8 cellular contexts compared by ENCODE assay signal in the genomic region with DNA sequence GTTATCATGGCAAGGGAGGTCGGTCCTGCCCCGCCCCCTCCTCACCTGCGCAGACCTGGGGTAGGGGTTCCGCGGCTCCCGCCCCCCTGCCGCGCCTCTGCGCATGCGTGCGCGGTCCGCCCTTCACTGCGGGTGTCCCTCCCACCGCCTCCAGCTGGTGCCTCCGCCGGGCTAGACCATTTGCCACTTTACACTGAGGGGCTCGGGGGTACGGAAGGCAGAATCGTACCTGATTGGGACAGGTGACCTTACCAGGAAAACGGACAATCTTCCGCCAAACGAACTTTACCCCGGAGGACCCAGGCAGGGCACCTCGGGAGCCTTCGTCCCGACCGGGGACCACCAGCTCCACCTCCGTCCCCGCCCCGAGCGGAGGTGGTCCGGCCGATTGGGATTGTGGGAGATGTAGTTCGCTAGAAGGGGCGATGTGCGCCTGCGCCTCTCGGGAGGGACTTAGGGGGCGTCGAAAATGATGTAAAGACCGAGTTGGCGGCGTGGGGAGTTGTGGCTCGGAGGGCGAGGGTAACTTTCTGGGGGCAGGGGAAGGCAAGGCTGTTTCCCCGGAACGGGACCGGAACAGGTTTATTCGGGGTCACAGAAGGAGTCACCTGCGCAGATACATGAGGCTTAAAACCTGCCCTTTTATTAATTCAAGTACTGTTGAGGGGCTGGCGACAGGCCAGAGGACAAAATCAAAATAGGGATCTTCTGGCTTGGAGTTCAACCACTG. TPM values are rescaled to one million over a fixed set of nuclear protein-coding genes. Genes with fewer than 3 reads are reported as not detected.
DNase-seq lines count a peak whose midpoint lies in the region; ATAC-seq, FAIRE-seq and TF ChIP-seq lines count a peak whose summit lies in the region.

A gene with protein sequence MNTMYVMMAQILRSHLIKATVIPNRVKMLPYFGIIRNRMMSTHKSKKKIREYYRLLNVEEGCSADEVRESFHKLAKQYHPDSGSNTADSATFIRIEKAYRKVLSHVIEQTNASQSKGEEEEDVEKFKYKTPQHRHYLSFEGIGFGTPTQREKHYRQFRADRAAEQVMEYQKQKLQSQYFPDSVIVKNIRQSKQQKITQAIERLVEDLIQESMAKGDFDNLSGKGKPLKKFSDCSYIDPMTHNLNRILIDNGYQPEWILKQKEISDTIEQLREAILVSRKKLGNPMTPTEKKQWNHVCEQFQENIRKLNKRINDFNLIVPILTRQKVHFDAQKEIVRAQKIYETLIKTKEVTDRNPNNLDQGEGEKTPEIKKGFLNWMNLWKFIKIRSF (minus strand): TSS at position 344 of the 730 bp plus-strand sequence. CDS start 2,323 bp downstream, outside the sequence.

- ATAC-seq in GM19328 (IDR thresholded peaks at IDR 0.05; ENCODE audit: unreplicated experiment) (peak; percentile 96), HG03469 (IDR thresholded peaks at IDR 0.05; ENCODE audit: unreplicated experiment) (peak; percentile 88), HepG2 (peak; percentile 96)

- no peaks in the 10 kb centered on the region for H3K36me3 ChIP-seq in HepG2 (replicated peaks in 1 of 2; ENCODE audit: control insufficient read depth in 1 of 2, insufficient read depth in 2 of 2, low read length in 2 of 2)

- no peaks in the 10 kb centered on the region for H3K9me3 ChIP-seq in HepG2 (ENCODE audit: low read length)

- H3K27me3 ChIP-seq in HepG2 (ENCODE audit: control insufficient read depth in 1 of 2, insufficient read depth in 2 of 2, low read length in 2 of 2), result no peaks in the 10 kb centered on the region; a peak in 1 of 5 replicates

- FAIRE-seq in HepG2 (lab: Jason Lieb, UNC), result peak; percentile 84

- no peak for TF ChIP-seq CTCF in HepG2 (CRISPR knock-in tag; IDR thresholded peaks at IDR 0.05)

- WGBS in HepG2 (ENCODE audit: low lambda C conversion rate), result under 1% methylated on average over 24 of the region's 52 CpGs

- POLR2A ChIA-PET in HepG2 (lab: Yijun Ruan, JAX), result interaction anchor here (0.7 to 5.1 kb wide), 9 partner anchors 10 to 98 kb away, joined by 3 to 96 read pairs (median 4); a partner anchor contains a TSS

- peak within 1 kb of the TSS; percentile 78 to 89 (median 81) for H3K4me3 ChIP-seq in HepG2 (replicated peaks in 1 of 3; ENCODE audit: insufficient read depth in 1 of 3, low read depth in 2 of 3, low read length in 3 of 3)

- peak within 1 kb of the TSS; percentile 56 for H3K27ac ChIP-seq in HepG2 (ENCODE audit: extremely low read length, insufficient read depth, low read length)

- no TSS peak for BruUV-seq in HepG2 (replicated peaks; lab: Mats Ljungman, UMichigan)

- DNase-seq in C1 segment of cervical spinal cord (lab: John Stamatoyannopoulos, UW), result peak; percentile 62 to 98 (median 92)
- peak; percentile 97 for DNase-seq in NCI-H69 (lab: John Stamatoyannopoulos, UW)
- peak; percentile 91 to 94 for DNase-seq in activated CD4-positive, alpha-beta T cell treated with anti-CD3 and anti-CD28 coated beads, Interleukin-2, amount 50 U/mL, for 24 hours (ENCODE audit: low read depth in 1 of 2, low spot score in 1 of 2)
- DNase-seq in dermis blood vessel endothelial cell, result peak; percentile 96
- DNase-seq in HepG2 (ENCODE audit: low spot score), result peak; percentile 87
- DNase-seq in stimulated activated CD4-positive, alpha-beta T cell treated with anti-CD3 and anti-CD28 coated beads, Interleukin-4, amount 100 ng/mL, for 1 hour, result peak; percentile 94

- TF ChIP-seq RAD21 in HepG2 (CRISPR knock-in tag; IDR thresholded peaks at IDR 0.05), result no peak

- H3K4me1 ChIP-seq in HepG2 (ENCODE audit: insufficient read depth, low read length), result peaks cover 26% of the 10 kb centered on the region

- H2AFZ ChIP-seq in HepG2 (ENCODE audit: low read length), result peak within 1 kb of the TSS; percentile 94

- peak within 1 kb of the TSS; percentile 84 for H3K4me2 ChIP-seq in HepG2 (ENCODE audit: low read depth, low read length)

- no peak for TF ChIP-seq EP300 in HepG2 (IDR thresholded peaks at IDR 0.05; ENCODE audit: low read depth in 2 of 2, low read length in 2 of 2)
- TF ChIP-seq EP300 in HepG2 (CRISPR knock-in tag; IDR thresholded peaks at IDR 0.05; ENCODE audit: borderline replicate concordance), result no peak

- peak; percentile 35 to 83; a peak in 3 of 4 replicates for TF ChIP-seq POLR2A in HepG2 (IDR thresholded peaks at IDR 0.05; ENCODE audit: insufficient read depth in 1 of 2, low read depth in 2 of 2, low read length in 2 of 2)

- in situ Hi-C loops in HepG2 (cut with HindIII; ENCODE audit: extremely low pct_ligation_motif_present, low pct_unique_long_range_greater_than_20kb), result no loop called here

- intact Hi-C loops in HepG2 (cut with micrococcal nuclease; ENCODE audit: unreplicated experiment), result no loop called here

- peak within 1 kb of the TSS; percentile 64 for H3K9ac ChIP-seq in HepG2 (ENCODE audit: insufficient read depth, low read depth, low read length)

- no peaks in the 10 kb centered on the region for H3K79me2 ChIP-seq in HepG2 (ENCODE audit: insufficient read depth, low read length)

- CTCF ChIA-PET in HepG2 (lab: Yijun Ruan, JAX; ENCODE audit: low intra/inter-chr PET ratio, low total read pairs), result no interaction called here

- H4K20me1 ChIP-seq in HepG2 (ENCODE audit: insufficient read depth, low read length), result no peaks in the 10 kb centered on the region

TF ChIP-seq in HepG2, 621 proteins besides CTCF, POLR2A, EP300 and RAD21 (continues in another document):
- no peak for TF ChIP-seq ZSCAN20 (CRISPR knock-in tag; IDR thresholded peaks at IDR 0.05; ENCODE audit: borderline replicate concordance)
- TF ChIP-seq ZNF33A (CRISPR knock-in tag; IDR thresholded peaks at IDR 0.05; ENCODE audit: borderline replicate concordance), result no peak
- no peak for TF ChIP-seq MAF1 (CRISPR knock-in tag; IDR thresholded peaks at IDR 0.05; ENCODE audit: borderline replicate concordance)
- TF ChIP-seq SAFB2 (CRISPR knock-in tag; IDR thresholded peaks at IDR 0.05; ENCODE audit: borderline replicate concordance, low read depth), result no peak; the same call in 1 of the 2 replicates
- TF ChIP-seq ZNF101 (CRISPR knock-in tag; IDR thresholded peaks at IDR 0.05; ENCODE audit: borderline replicate concordance, low read depth), result no peak
- TF ChIP-seq FIP1L1 (IDR thresholded peaks at IDR 0.05; ENCODE audit: borderline replicate concordance, insufficient read depth, low read depth, low read length), result peak; percentile 59; the same call in 1 of the 2 replicates
- TF ChIP-seq ZNF570 (CRISPR knock-in tag; IDR thresholded peaks at IDR 0.05; ENCODE audit: borderline replicate concordance), result no peak
- TF ChIP-seq TRIM24 (CRISPR knock-in tag; IDR thresholded peaks at IDR 0.05), result no peak
- TF ChIP-seq, protein P1, sequence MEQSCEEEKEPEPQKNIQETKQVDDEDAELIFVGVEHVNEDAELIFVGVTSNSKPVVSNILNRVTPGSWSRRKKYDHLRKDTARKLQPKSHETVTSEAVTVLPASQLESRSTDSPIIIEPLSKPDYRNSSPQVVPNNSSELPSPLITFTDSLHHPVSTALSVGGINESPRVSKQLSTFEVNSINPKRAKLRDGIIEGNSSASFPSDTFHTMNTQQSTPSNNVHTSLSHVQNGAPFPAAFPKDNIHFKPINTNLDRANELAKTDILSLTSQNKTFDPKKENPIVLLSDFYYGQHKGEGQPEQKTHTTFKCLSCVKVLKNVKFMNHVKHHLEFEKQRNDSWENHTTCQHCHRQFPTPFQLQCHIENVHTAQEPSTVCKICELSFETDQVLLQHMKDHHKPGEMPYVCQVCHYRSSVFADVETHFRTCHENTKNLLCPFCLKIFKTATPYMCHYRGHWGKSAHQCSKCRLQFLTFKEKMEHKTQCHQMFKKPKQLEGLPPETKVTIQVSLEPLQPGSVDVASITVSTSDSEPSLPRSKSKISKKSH (CRISPR knock-in tag; IDR thresholded peaks at IDR 0.05; ENCODE audit: borderline replicate concordance), result peak; percentile 93
- no peak for TF ChIP-seq ZNF282 (IDR thresholded peaks at IDR 0.05; ENCODE audit: partially characterized antibody)
- peak; percentile 79; the same call in 1 of the 2 replicates for TF ChIP-seq ZMAT3 (CRISPR knock-in tag; conservative IDR thresholded peaks at IDR 0.05)
- TF ChIP-seq PAF1 (CRISPR knock-in tag; IDR thresholded peaks at IDR 0.05), result no peak
- peak; percentile 33; the same call in 1 of the 2 replicates for TF ChIP-seq MTA1 (CRISPR knock-in tag; IDR thresholded peaks at IDR 0.05; ENCODE audit: borderline replicate concordance)
- TF ChIP-seq ZNF292 (CRISPR knock-in tag; IDR thresholded peaks at IDR 0.05; ENCODE audit: borderline replicate concordance, low read depth), result no peak; the same call in 1 of the 2 replicates
- no peak for TF ChIP-seq ATRX (CRISPR knock-in tag; IDR thresholded peaks at IDR 0.05; ENCODE audit: borderline replicate concordance)

RNA-seq across cellular contexts. Expression of the gene that starts here (rescaled TPM):
- total RNA-seq in dermis blood vessel endothelial cell (1.9 and 2.6 TPM in 2 replicates), HepG2 (2016; rRNA removed; fragmentation: Illumina TruSeq; extraction: Trizol) (2.5 and 3.3 TPM in 2 replicates)
- total RNA-seq in HepG2 (2016; cell fraction: cytosol; rRNA removed; fragmentation: Illumina TruSeq; extraction: Trizol; ENCODE audit: low read depth), result 0.35 and 0.71 TPM in 2 replicates
- total RNA-seq in HepG2 (2016; cell fraction: insoluble cytoplasmic fraction; rRNA removed; fragmentation: Illumina TruSeq; extraction: Trizol), result 2.5 and 2.7 TPM in 2 replicates
- total RNA-seq in HepG2 (2016; cell fraction: membrane; rRNA removed; fragmentation: Illumina TruSeq; extraction: Trizol), result 1.2 and 1.7 TPM in 2 replicates
- total RNA-seq in HepG2 (2016; cell fraction: nucleus; rRNA removed; fragmentation: Illumina TruSeq; extraction: Trizol), result 1.7 and 3.3 TPM in 2 replicates
- polyA plus RNA-seq in HepG2 (2011; rRNA removed), result 1.1 and 1.5 TPM in 2 replicates
- 0.54 and 1.0 TPM in 2 replicates for polyA plus RNA-seq in HepG2 (2011; cell fraction: cytosol; rRNA removed)
- 0.63 and 1.3 TPM in 2 replicates for polyA plus RNA-seq in HepG2 (2011; cell fraction: nucleus; rRNA removed)
- 1.1 and 1.2 TPM in 2 replicates for polyA plus RNA-seq in HepG2 (2012)
- 0.41 and 0.62 TPM in 2 replicates for polyA plus RNA-seq in HepG2 (2016; cell fraction: cytosol; fragmentation: Illumina TruSeq; extraction: Trizol; ENCODE audit: low read depth)
- polyA plus RNA-seq in HepG2 (2016; cell fraction: insoluble cytoplasmic fraction; fragmentation: Illumina TruSeq; extraction: Trizol; ENCODE audit: low read depth), result 2.8 and 2.9 TPM in 2 replicates
- polyA plus RNA-seq in HepG2 (2016; cell fraction: membrane; fragmentation: Illumina TruSeq; extraction: Trizol; ENCODE audit: low read depth), result 0.46 and 0.74 TPM in 2 replicates
- polyA plus RNA-seq in HepG2 (2016; cell fraction: nucleus; fragmentation: Illumina TruSeq; extraction: Trizol; ENCODE audit: insufficient read depth, low read depth), result 3.3 and 3.5 TPM in 2 replicates
- polyA minus RNA-seq in HepG2 (2011; rRNA and poly(A)+ RNA removed; ENCODE audit: low replicate concordance), result 0.10 and 0.16 TPM in 2 replicates
- 0.40 and 0.70 TPM in 2 replicates for polyA minus RNA-seq in HepG2 (2011; cell fraction: cytosol; rRNA and poly(A)+ RNA removed)
- 1.8 and 3.1 TPM in 2 replicates for polyA minus RNA-seq in HepG2 (2011; cell fraction: nucleus; rRNA and poly(A)+ RNA removed)

Comparison
In these comparisons a context has a peak if more than half of its experiments do, and no peak if none do; other contexts are left out.
1. Peak in every context shown above with its lines: DNase-seq, ATAC-seq, H3K4me3 ChIP-seq and H3K27ac ChIP-seq.